ENCODE assay signal across 2 cellular contexts in the genomic region with DNA sequence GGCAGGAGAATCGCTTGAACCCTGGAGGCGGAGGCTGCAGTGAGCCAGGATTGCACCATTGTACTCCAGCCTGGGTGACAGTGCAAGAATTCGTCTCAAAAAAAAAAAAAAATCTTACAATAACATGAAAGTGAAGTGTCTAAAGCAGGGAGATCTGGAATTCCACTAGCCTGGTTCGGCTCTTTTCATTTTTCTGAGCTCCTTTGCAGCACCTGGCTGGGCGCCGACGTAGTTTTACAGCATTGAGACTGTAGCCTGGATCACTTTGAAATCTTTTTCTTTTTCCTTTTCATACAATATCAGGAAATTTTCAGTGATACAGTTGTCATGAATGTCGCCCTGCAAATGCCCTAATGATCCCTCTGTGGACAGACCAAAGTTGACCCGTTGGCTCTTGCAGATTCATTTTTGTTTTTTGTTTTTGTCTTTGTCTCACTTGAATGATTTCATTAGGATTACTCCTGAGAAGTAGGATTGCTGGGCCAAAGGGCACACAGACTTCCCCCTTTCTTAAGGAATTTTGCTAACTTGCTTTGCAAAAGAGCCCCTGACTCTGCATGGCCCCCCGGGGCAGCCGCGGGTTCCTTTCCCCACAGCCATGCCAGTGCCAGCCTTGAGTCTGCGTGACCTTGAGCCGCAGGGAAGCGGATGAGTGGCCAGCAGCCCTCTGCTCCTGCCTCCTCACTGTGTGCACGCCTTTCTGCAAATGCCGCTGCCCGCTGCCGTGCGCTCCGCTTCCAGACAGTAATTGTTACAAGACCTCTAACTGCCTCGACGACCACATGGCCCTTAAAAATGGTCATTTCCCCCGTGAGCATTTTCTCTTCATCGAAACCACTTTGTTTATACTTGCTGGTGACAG.
TF ChIP-seq lines count a peak whose summit lies in the region.

No MANE protein-coding gene starts in this region.

TF ChIP-seq in HepG2, 621 proteins besides CTCF, POLR2A, EP300 and RAD21:
- TF ChIP-seq TCF7L2 (IDR thresholded peaks at IDR 0.05; ENCODE audit: low read depth, low read length) (no peak), MXI1 (IDR thresholded peaks at IDR 0.05; ENCODE audit: borderline replicate concordance, low read depth, low read length) (no peak)
- TF ChIP-seq, protein P1, sequence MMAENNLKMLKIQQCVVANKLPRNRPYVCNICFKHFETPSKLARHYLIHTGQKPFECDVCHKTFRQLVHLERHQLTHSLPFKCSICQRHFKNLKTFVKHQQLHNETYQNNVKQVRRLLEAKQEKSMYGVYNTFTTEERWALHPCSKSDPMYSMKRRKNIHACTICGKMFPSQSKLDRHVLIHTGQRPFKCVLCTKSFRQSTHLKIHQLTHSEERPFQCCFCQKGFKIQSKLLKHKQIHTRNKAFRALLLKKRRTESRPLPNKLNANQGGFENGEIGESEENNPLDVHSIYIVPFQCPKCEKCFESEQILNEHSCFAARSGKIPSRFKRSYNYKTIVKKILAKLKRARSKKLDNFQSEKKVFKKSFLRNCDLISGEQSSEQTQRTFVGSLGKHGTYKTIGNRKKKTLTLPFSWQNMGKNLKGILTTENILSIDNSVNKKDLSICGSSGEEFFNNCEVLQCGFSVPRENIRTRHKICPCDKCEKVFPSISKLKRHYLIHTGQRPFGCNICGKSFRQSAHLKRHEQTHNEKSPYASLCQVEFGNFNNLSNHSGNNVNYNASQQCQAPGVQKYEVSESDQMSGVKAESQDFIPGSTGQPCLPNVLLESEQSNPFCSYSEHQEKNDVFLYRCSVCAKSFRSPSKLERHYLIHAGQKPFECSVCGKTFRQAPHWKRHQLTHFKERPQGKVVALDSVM (CRISPR knock-in tag; IDR thresholded peaks at IDR 0.05) = peak; percentile 41; the same call in 1 of the 2 replicates
- TF ChIP-seq, protein P2, sequence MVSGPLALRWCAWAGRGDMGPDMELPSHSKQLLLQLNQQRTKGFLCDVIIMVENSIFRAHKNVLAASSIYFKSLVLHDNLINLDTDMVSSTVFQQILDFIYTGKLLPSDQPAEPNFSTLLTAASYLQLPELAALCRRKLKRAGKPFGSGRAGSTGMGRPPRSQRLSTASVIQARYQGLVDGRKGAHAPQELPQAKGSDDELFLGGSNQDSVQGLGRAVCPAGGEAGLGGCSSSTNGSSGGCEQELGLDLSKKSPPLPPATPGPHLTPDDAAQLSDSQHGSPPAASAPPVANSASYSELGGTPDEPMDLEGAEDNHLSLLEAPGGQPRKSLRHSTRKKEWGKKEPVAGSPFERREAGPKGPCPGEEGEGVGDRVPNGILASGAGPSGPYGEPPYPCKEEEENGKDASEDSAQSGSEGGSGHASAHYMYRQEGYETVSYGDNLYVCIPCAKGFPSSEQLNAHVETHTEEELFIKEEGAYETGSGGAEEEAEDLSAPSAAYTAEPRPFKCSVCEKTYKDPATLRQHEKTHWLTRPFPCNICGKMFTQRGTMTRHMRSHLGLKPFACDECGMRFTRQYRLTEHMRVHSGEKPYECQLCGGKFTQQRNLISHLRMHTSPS (CRISPR knock-in tag; IDR thresholded peaks at IDR 0.05; ENCODE audit: low read depth) = peak; percentile 47; the same call in 1 of the 2 replicates
TF ChIP-seq in HepG2: peak in this region for 2.

TF ChIP-seq in K562, 482 proteins besides CTCF, POLR2A, EP300 and RAD21:
- TF ChIP-seq, protein P3, sequence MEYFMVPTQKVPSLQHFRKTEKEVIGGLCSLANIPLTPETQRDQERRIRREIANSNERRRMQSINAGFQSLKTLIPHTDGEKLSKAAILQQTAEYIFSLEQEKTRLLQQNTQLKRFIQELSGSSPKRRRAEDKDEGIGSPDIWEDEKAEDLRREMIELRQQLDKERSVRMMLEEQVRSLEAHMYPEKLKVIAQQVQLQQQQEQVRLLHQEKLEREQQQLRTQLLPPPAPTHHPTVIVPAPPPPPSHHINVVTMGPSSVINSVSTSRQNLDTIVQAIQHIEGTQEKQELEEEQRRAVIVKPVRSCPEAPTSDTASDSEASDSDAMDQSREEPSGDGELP (CRISPR knock-in tag; IDR thresholded peaks at IDR 0.05; ENCODE audit: borderline replicate concordance) = 0 out of 2 replicates have a peak, but pooled peaks have one; percentile 11
- no peak for TF ChIP-seq GTF2A2 (tag; IDR thresholded peaks at IDR 0.05)
- TF ChIP-seq, protein P4, sequence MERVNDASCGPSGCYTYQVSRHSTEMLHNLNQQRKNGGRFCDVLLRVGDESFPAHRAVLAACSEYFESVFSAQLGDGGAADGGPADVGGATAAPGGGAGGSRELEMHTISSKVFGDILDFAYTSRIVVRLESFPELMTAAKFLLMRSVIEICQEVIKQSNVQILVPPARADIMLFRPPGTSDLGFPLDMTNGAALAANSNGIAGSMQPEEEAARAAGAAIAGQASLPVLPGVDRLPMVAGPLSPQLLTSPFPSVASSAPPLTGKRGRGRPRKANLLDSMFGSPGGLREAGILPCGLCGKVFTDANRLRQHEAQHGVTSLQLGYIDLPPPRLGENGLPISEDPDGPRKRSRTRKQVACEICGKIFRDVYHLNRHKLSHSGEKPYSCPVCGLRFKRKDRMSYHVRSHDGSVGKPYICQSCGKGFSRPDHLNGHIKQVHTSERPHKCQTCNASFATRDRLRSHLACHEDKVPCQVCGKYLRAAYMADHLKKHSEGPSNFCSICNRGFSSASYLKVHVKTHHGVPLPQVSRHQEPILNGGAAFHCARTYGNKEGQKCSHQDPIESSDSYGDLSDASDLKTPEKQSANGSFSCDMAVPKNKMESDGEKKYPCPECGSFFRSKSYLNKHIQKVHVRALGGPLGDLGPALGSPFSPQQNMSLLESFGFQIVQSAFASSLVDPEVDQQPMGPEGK (CRISPR knock-in tag; IDR thresholded peaks at IDR 0.05; ENCODE audit: borderline replicate concordance) = no peak
